In genomic region chr6:107488875-107489635, GRCh38 we compare ENCODE assay signal across 1 cellular context.
TF ChIP-seq lines count a peak whose summit lies in the region.

No MANE protein-coding gene starts in this region.

TF ChIP-seq in HepG2, 621 proteins besides CTCF, POLR2A, EP300 and RAD21 (continued from another document and continues in another):
- TF ChIP-seq, protein P1, sequence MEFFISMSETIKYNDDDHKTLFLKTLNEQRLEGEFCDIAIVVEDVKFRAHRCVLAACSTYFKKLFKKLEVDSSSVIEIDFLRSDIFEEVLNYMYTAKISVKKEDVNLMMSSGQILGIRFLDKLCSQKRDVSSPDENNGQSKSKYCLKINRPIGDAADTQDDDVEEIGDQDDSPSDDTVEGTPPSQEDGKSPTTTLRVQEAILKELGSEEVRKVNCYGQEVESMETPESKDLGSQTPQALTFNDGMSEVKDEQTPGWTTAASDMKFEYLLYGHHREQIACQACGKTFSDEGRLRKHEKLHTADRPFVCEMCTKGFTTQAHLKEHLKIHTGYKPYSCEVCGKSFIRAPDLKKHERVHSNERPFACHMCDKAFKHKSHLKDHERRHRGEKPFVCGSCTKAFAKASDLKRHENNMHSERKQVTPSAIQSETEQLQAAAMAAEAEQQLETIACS (CRISPR knock-in tag; IDR thresholded peaks at IDR 0.05) = no peak
- TF ChIP-seq ZNF205 (CRISPR knock-in tag; IDR thresholded peaks at IDR 0.05) = 0 out of 2 replicates have a peak, but pooled peaks have one; percentile 51
- TF ChIP-seq MXI1 (IDR thresholded peaks at IDR 0.05; ENCODE audit: borderline replicate concordance, low read depth, low read length) = no peak
- no peak for TF ChIP-seq PLSCR1 (CRISPR knock-in tag; IDR thresholded peaks at IDR 0.05; ENCODE audit: borderline replicate concordance)
- no peak for TF ChIP-seq ELF4 (CRISPR knock-in tag; IDR thresholded peaks at IDR 0.05; ENCODE audit: borderline replicate concordance)
- no peak for TF ChIP-seq EZH2 (conservative IDR thresholded peaks at IDR 0.05; ENCODE audit: low read depth, low read length)
- TF ChIP-seq, protein P2, sequence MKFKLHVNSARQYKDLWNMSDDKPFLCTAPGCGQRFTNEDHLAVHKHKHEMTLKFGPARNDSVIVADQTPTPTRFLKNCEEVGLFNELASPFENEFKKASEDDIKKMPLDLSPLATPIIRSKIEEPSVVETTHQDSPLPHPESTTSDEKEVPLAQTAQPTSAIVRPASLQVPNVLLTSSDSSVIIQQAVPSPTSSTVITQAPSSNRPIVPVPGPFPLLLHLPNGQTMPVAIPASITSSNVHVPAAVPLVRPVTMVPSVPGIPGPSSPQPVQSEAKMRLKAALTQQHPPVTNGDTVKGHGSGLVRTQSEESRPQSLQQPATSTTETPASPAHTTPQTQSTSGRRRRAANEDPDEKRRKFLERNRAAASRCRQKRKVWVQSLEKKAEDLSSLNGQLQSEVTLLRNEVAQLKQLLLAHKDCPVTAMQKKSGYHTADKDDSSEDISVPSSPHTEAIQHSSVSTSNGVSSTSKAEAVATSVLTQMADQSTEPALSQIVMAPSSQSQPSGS (CRISPR knock-in tag; IDR thresholded peaks at IDR 0.05) = no peak
- TF ChIP-seq ZFP91 (CRISPR knock-in tag; IDR thresholded peaks at IDR 0.05; ENCODE audit: borderline replicate concordance) = peak; percentile 54; the same call in 1 of the 2 replicates
- TF ChIP-seq, protein P3, sequence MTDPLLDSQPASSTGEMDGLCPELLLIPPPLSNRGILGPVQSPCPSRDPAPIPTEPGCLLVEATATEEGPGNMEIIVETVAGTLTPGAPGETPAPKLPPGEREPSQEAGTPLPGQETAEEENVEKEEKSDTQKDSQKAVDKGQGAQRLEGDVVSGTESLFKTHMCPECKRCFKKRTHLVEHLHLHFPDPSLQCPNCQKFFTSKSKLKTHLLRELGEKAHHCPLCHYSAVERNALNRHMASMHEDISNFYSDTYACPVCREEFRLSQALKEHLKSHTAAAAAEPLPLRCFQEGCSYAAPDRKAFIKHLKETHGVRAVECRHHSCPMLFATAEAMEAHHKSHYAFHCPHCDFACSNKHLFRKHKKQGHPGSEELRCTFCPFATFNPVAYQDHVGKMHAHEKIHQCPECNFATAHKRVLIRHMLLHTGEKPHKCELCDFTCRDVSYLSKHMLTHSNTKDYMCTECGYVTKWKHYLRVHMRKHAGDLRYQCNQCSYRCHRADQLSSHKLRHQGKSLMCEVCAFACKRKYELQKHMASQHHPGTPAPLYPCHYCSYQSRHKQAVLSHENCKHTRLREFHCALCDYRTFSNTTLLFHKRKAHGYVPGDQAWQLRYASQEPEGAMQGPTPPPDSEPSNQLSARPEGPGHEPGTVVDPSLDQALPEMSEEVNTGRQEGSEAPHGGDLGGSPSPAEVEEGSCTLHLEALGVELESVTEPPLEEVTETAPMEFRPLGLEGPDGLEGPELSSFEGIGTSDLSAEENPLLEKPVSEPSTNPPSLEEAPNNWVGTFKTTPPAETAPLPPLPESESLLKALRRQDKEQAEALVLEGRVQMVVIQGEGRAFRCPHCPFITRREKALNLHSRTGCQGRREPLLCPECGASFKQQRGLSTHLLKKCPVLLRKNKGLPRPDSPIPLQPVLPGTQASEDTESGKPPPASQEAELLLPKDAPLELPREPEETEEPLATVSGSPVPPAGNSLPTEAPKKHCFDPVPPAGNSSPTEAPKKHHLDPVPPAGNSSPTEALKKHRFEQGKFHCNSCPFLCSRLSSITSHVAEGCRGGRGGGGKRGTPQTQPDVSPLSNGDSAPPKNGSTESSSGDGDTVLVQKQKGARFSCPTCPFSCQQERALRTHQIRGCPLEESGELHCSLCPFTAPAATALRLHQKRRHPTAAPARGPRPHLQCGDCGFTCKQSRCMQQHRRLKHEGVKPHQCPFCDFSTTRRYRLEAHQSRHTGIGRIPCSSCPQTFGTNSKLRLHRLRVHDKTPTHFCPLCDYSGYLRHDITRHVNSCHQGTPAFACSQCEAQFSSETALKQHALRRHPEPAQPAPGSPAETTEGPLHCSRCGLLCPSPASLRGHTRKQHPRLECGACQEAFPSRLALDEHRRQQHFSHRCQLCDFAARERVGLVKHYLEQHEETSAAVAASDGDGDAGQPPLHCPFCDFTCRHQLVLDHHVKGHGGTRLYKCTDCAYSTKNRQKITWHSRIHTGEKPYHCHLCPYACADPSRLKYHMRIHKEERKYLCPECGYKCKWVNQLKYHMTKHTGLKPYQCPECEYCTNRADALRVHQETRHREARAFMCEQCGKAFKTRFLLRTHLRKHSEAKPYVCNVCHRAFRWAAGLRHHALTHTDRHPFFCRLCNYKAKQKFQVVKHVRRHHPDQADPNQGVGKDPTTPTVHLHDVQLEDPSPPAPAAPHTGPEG (CRISPR knock-in tag; IDR thresholded peaks at IDR 0.05) = 0 out of 2 replicates have a peak, but pooled peaks have one; percentile 38
- TF ChIP-seq MEIS2 (CRISPR knock-in tag; IDR thresholded peaks at IDR 0.05) = no peak
- no peak for TF ChIP-seq PAF1 (CRISPR knock-in tag; IDR thresholded peaks at IDR 0.05)
- peak; percentile 27; the same call in 1 of the 2 replicates for TF ChIP-seq FOXO1 (CRISPR knock-in tag; IDR thresholded peaks at IDR 0.05)
- TF ChIP-seq ZNF878 (CRISPR knock-in tag; IDR thresholded peaks at IDR 0.05) = no peak
- TF ChIP-seq PHB2 (IDR thresholded peaks at IDR 0.05; ENCODE audit: partially characterized antibody) = no peak
- peak; percentile 30; the same call in 1 of the 2 replicates for TF ChIP-seq ZNF501 (CRISPR knock-in tag; IDR thresholded peaks at IDR 0.05)
- TF ChIP-seq KMT2A (CRISPR knock-in tag; IDR thresholded peaks at IDR 0.05) = peak; percentile 62
- no peak for TF ChIP-seq ZSCAN30 (CRISPR knock-in tag; IDR thresholded peaks at IDR 0.05)
- no peak for TF ChIP-seq ZNF747 (CRISPR knock-in tag; IDR thresholded peaks at IDR 0.05; ENCODE audit: borderline replicate concordance)
- TF ChIP-seq, protein P4, sequence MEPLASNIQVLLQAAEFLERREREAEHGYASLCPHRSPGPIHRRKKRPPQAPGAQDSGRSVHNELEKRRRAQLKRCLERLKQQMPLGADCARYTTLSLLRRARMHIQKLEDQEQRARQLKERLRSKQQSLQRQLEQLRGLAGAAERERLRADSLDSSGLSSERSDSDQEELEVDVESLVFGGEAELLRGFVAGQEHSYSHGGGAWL (CRISPR knock-in tag; IDR thresholded peaks at IDR 0.05) = 0 out of 2 replicates have a peak, but pooled peaks have one; percentile 41
- no peak for TF ChIP-seq ZUFSP (CRISPR knock-in tag; IDR thresholded peaks at IDR 0.05; ENCODE audit: borderline replicate concordance)
- TF ChIP-seq ZNF180 (CRISPR knock-in tag; IDR thresholded peaks at IDR 0.05; ENCODE audit: borderline replicate concordance, low read depth) = no peak
- no peak for TF ChIP-seq ZNF512 (CRISPR knock-in tag; IDR thresholded peaks at IDR 0.05)
- no peak for TF ChIP-seq MEIS1 (CRISPR knock-in tag; IDR thresholded peaks at IDR 0.05; ENCODE audit: borderline replicate concordance)
- TF ChIP-seq HOXA9 (CRISPR knock-in tag; IDR thresholded peaks at IDR 0.05; ENCODE audit: borderline replicate concordance) = no peak
- no peak for TF ChIP-seq FOXP4 (CRISPR knock-in tag; IDR thresholded peaks at IDR 0.05)
- TF ChIP-seq SKIL (CRISPR knock-in tag; IDR thresholded peaks at IDR 0.05; ENCODE audit: borderline replicate concordance) = no peak
- no peak for TF ChIP-seq TAF15 (IDR thresholded peaks at IDR 0.05; ENCODE audit: low read depth, low read length, poor library complexity, severe bottlenecking)
- TF ChIP-seq STAT5B (CRISPR knock-in tag; IDR thresholded peaks at IDR 0.05) = no peak
- TF ChIP-seq MTF1 (CRISPR knock-in tag; IDR thresholded peaks at IDR 0.05) = no peak
- TF ChIP-seq ZNF563 (CRISPR knock-in tag; IDR thresholded peaks at IDR 0.05) = no peak; the same call in 1 of the 2 replicates
- TF ChIP-seq ZNF136 (CRISPR knock-in tag; IDR thresholded peaks at IDR 0.05; ENCODE audit: low read depth) = no peak
- no peak for TF ChIP-seq ZNF577 (CRISPR knock-in tag; IDR thresholded peaks at IDR 0.05; ENCODE audit: borderline replicate concordance, low read depth)
- no peak for TF ChIP-seq ZNF264 (CRISPR knock-in tag; IDR thresholded peaks at IDR 0.05)
- TF ChIP-seq ZNF207 (IDR thresholded peaks at IDR 0.05; ENCODE audit: borderline replicate concordance) = no peak
- TF ChIP-seq ZNF7 (CRISPR knock-in tag; IDR thresholded peaks at IDR 0.05) = no peak
- TF ChIP-seq WIZ (CRISPR knock-in tag; IDR thresholded peaks at IDR 0.05) = no peak
- no peak for TF ChIP-seq ZNF879 (CRISPR knock-in tag; IDR thresholded peaks at IDR 0.05)
- TF ChIP-seq CBX1 (IDR thresholded peaks at IDR 0.05; ENCODE audit: low read depth) = no peak
- no peak for TF ChIP-seq EED (CRISPR knock-in tag; IDR thresholded peaks at IDR 0.05)
- peak; percentile 38; the same call in 1 of the 2 replicates for TF ChIP-seq MTA1 (CRISPR knock-in tag; IDR thresholded peaks at IDR 0.05; ENCODE audit: borderline replicate concordance)
- 0 out of 2 replicates have a peak, but pooled peaks have one; percentile 25 for TF ChIP-seq SP140L (CRISPR knock-in tag; IDR thresholded peaks at IDR 0.05; ENCODE audit: borderline replicate concordance)
- TF ChIP-seq ZNF362 (CRISPR knock-in tag; IDR thresholded peaks at IDR 0.05; ENCODE audit: borderline replicate concordance) = no peak
